In the genomic region with DNA sequence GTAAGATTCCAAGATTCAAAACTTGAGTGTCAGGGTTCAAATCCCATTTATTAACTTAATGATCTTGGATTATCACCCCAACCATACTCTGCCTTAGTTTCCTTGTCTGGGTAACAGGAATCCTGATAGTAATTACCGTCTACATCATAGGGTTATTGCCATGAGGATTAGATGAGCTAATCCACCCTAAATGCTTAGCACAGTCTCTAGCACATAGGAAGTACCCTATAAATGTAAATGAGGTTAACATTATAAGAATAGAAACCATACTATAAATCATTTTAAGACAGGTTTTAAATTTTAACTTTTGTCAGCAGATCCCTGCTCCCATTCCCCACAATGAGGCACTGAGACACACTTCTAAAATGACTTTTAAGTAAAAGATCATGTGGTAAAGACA, we compare ENCODE assay signal across 11 cellular contexts. TPM values are rescaled to one million over a fixed set of nuclear protein-coding genes. Genes with fewer than 3 reads are reported as not detected.
"Had no signal": no experiment of that assay in that cellular context is flagged by ENCODE, and none has a peak within 500 bp of the region (broad histone marks: within the 10 kb centered on the region; RNA-seq: fewer than 3 reads in every experiment).

No MANE protein-coding gene starts in this region.

- DNase-seq: GM23248, GOT3, H9, HCEC 1CT, Karpas-422, KBM-7 had no signal

- H3K4me3 ChIP-seq: GM23248 had no signal

- H3K9ac ChIP-seq: GM23248, KMS-11 had no signal

- H3K27ac ChIP-seq: GM23248, HL-60, KMS-11 had no signal

- ATAC-seq: HepG2 had no signal

- FAIRE-seq: HepG2 had no signal

RNA-seq across cellular contexts. Expression of a gene that starts 36.5 kb away (rescaled TPM):
- total RNA-seq: GM23248, H4, H9, HepG2, HT1080 had no signal
